1 cellular context compared by ENCODE assay signal in genomic region chr14:35047961-35048513, GRCh38.
TF ChIP-seq lines count a peak whose summit lies in the region.

No MANE protein-coding gene starts in this region.

TF ChIP-seq in SK-N-SH, 30 proteins besides CTCF, POLR2A, EP300 and RAD21 (continued from another document):
- TF ChIP-seq IRF3 (IDR thresholded peaks at IDR 0.05; ENCODE audit: low read depth, low read length) = no peak
TF ChIP-seq in SK-N-SH: peak in this region for 0.
